ENCODE assay signal across 2 cellular contexts in the genomic region with DNA sequence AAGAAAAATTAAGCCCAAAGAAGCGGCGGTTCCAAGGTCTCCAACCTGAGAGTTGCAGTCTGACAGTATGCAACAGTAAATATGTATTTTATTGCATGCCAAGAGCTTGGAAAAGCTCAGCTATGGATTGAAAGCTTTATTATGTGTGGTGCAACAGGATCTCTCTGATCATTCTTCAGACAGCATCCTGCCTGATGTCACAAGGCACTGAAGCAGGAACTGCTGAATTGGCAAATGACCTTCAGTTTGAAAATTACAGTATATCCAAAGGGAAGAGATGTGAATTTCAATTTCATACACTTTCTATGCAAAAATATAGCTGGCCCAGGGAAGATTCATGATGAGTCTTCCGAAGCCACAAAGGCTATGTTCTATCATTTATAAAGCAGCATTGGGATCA.
A peak's percentile ranks its signal among the peaks of the same experiment; 100 is the strongest.
TF ChIP-seq lines count a peak whose summit lies in the region.

No MANE protein-coding gene starts in this region.

TF ChIP-seq in A549, 52 proteins besides CTCF, POLR2A, EP300 and RAD21 (continued from another document):
- TF ChIP-seq SREBF2 (IDR thresholded peaks at IDR 0.05): no peak
TF ChIP-seq in A549: peak in this region for 1.

TF ChIP-seq in HepG2, 621 proteins besides CTCF, POLR2A, EP300 and RAD21:
- TF ChIP-seq, protein P1, sequence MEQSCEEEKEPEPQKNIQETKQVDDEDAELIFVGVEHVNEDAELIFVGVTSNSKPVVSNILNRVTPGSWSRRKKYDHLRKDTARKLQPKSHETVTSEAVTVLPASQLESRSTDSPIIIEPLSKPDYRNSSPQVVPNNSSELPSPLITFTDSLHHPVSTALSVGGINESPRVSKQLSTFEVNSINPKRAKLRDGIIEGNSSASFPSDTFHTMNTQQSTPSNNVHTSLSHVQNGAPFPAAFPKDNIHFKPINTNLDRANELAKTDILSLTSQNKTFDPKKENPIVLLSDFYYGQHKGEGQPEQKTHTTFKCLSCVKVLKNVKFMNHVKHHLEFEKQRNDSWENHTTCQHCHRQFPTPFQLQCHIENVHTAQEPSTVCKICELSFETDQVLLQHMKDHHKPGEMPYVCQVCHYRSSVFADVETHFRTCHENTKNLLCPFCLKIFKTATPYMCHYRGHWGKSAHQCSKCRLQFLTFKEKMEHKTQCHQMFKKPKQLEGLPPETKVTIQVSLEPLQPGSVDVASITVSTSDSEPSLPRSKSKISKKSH (CRISPR knock-in tag; IDR thresholded peaks at IDR 0.05; ENCODE audit: borderline replicate concordance): no peak
- TF ChIP-seq ZBTB7A (CRISPR knock-in tag; IDR thresholded peaks at IDR 0.05): no peak
- no peak for TF ChIP-seq ZNF121 (CRISPR knock-in tag; IDR thresholded peaks at IDR 0.05)
- TF ChIP-seq, protein P2, sequence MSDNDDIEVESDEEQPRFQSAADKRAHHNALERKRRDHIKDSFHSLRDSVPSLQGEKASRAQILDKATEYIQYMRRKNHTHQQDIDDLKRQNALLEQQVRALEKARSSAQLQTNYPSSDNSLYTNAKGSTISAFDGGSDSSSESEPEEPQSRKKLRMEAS (IDR thresholded peaks at IDR 0.05): no peak
- TF ChIP-seq ZSCAN30 (CRISPR knock-in tag; IDR thresholded peaks at IDR 0.05): no peak
- peak; percentile 52; the same call in 1 of the 2 replicates for TF ChIP-seq MAFF (IDR thresholded peaks at IDR 0.05; ENCODE audit: low read depth, low read length)
- no peak for TF ChIP-seq ZIK1 (CRISPR knock-in tag; IDR thresholded peaks at IDR 0.05; ENCODE audit: borderline replicate concordance, low read depth)
- no peak for TF ChIP-seq ZNF567 (CRISPR knock-in tag; IDR thresholded peaks at IDR 0.05; ENCODE audit: borderline replicate concordance)
- peak; percentile 53 to 62 for TF ChIP-seq MAFK (conservative IDR thresholded peaks at IDR 0.05 in 1 of 2, IDR thresholded peaks at IDR 0.05 in 1 of 2; ENCODE audit: low read length in 2 of 2)
- TF ChIP-seq, protein P3, sequence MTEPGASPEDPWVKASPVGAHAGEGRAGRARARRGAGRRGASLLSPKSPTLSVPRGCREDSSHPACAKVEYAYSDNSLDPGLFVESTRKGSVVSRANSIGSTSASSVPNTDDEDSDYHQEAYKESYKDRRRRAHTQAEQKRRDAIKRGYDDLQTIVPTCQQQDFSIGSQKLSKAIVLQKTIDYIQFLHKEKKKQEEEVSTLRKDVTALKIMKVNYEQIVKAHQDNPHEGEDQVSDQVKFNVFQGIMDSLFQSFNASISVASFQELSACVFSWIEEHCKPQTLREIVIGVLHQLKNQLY (CRISPR knock-in tag; IDR thresholded peaks at IDR 0.05): no peak
